In genomic region chr9:14932246-14932645, GRCh38 we compare ENCODE assay signal across 19 cellular contexts. TPM values are rescaled to one million over a fixed set of nuclear protein-coding genes. Genes with fewer than 3 reads are reported as not detected.
"Had no signal": no experiment of that assay in that cellular context is flagged by ENCODE, and none has a peak within 500 bp of the region (broad histone marks: within the 10 kb centered on the region; RNA-seq: fewer than 3 reads in every experiment).

No MANE protein-coding gene starts in this region.

- H3K4me1 ChIP-seq: esophagus squamous epithelium, gastrocnemius medialis, psoas muscle, right lobe of liver, suprapubic skin, thyroid gland, upper lobe of left lung, vagina had no signal

- H3K36me3 ChIP-seq: esophagus squamous epithelium, gastrocnemius medialis, right lobe of liver, suprapubic skin, thyroid gland, upper lobe of left lung, vagina had no signal

- H3K9me3 ChIP-seq: esophagus squamous epithelium, gastrocnemius medialis, psoas muscle, right lobe of liver, suprapubic skin, thyroid gland, upper lobe of left lung, vagina had no signal

- DNase-seq: effector memory CD4-positive, alpha-beta T cell; esophagus squamous epithelium; gastrocnemius medialis; glutamatergic neuron; immature natural killer cell; occipital lobe; psoas muscle; retina; right lobe of liver; stimulated activated CD4-positive, alpha-beta T cell treated with anti-CD3 and anti-CD28 coated beads, Interleukin-4, amount 100 ng/mL, for 1 hour; stimulated activated CD8-positive, alpha-beta memory T cell treated with anti-CD3 and anti-CD28 coated beads, Interleukin-4, amount 100 ng/mL, for 48 hours; stimulated activated naive CD8-positive, alpha-beta T cell treated with anti-CD3 and anti-CD28 coated beads, Interleukin-15, Interleukin-2, amounts not matched to agents 100 U/mL and 50 U/mL, for 24 hours; thyroid gland; upper lobe of left lung had no signal

- ATAC-seq: gastrocnemius medialis; natural killer cell treated with Interleukin-12 subunit alpha and Interleukin-12 subunit beta and Interleukin-15 and Interleukin-18, amount 100 ng/mL, for 72 hours; psoas muscle; right lobe of liver; stimulated activated effector memory CD8-positive, alpha-beta T cell treated with anti-CD3 and anti-CD28 coated beads, Interleukin-12 subunit alpha, Interleukin-12 subunit beta, amount 100 ng/mL, for 72 hours; stimulated activated naive CD8-positive, alpha-beta T cell treated with anti-CD3 and anti-CD28 coated beads, Interleukin-15, Interleukin-2, amounts not matched to agents 100 U/mL and 50 U/mL, for 24 hours had no signal

- H3K27me3 ChIP-seq: esophagus squamous epithelium, gastrocnemius medialis, right lobe of liver, suprapubic skin, thyroid gland, upper lobe of left lung, vagina had no signal

- H3K4me3 ChIP-seq: esophagus squamous epithelium, gastrocnemius medialis, psoas muscle, right lobe of liver, suprapubic skin, thyroid gland, upper lobe of left lung, vagina had no signal

- H3K27ac ChIP-seq: esophagus squamous epithelium, gastrocnemius medialis, psoas muscle, right lobe of liver, suprapubic skin, thyroid gland, upper lobe of left lung, vagina had no signal

RNA-seq across cellular contexts. Expression of gene FREM1, which starts 22.0 kb away (rescaled TPM):
- total RNA-seq: lung microvascular endothelial cell; natural killer cell treated with Interleukin-12 subunit alpha and Interleukin-12 subunit beta and Interleukin-15 and Interleukin-18, amount 100 ng/mL, for 72 hours had no signal
- polyA plus RNA-seq: immature natural killer cell had no signal
